Comparison of ENCODE assay signal across 17 cellular contexts in the genomic region with DNA sequence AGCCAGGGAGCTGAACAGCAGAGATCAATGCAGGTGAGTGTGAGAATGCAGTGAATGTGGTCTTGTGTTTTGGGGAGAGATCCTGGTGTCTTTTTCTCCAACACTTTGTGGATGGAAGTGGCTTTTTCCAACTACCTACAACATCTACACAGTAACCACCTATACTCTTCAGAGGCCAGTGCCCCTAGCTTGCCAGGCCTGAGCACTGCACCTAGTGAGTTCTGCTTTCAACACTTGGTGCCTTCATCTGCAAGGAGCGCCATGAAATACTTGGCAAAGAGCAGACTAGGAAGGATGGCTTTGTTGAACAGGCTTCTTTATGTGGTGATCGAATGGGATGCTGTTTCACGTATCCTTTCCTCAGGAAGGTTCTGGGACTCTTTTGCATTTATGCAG.
"Had no signal": no experiment of that assay in that cellular context is flagged by ENCODE, and none has a peak within 500 bp of the region (broad histone marks: within the 10 kb centered on the region; RNA-seq: fewer than 3 reads in every experiment).

No MANE protein-coding gene starts in this region.

- H3K4me1 Mint-ChIP-seq: activated CD4-positive, alpha-beta memory T cell treated with anti-CD3 and anti-CD28 coated beads, Interleukin-2, amount 10 ng/mL, durations not matched to agents 7 days and 5 days; activated CD4-positive, alpha-beta T cell treated with anti-CD3 and anti-CD28 coated beads, Interleukin-2, amount 10 ng/mL, durations not matched to agents 24 days and 14 days; activated naive CD8-positive, alpha-beta T cell treated with anti-CD3 and anti-CD28 coated beads, Interleukin-2, amount 10 ng/mL, durations not matched to agents 7 days and 5 days; stimulated activated naive CD8-positive, alpha-beta T cell treated with anti-CD3 and anti-CD28 coated beads, Interleukin-15, amount 100 ng/mL, for 72 hours had no signal

- H3K4me3 Mint-ChIP-seq: activated CD4-positive, alpha-beta memory T cell treated with anti-CD3 and anti-CD28 coated beads, Interleukin-2, amount 10 ng/mL, durations not matched to agents 7 days and 5 days; activated CD4-positive, alpha-beta T cell treated with anti-CD3 and anti-CD28 coated beads, Interleukin-2, amount 10 ng/mL, durations not matched to agents 24 days and 14 days; activated naive CD4-positive, alpha-beta T cell treated with anti-CD3 and anti-CD28 coated beads for 36 hours; activated naive CD8-positive, alpha-beta T cell treated with anti-CD3 and anti-CD28 coated beads, Interleukin-2, amount 10 ng/mL, durations not matched to agents 7 days and 5 days; activated T-cell treated with anti-CD3 and anti-CD28 coated beads, Interleukin-2, amount 50 U/mL, for 72 hours; natural killer cell treated with Interleukin-12 subunit alpha and Interleukin-12 subunit beta and Interleukin-15 and Interleukin-18, amount 100 ng/mL, for 72 hours; stimulated activated naive CD8-positive, alpha-beta T cell treated with anti-CD3 and anti-CD28 coated beads, Interleukin-15, amount 100 ng/mL, for 72 hours had no signal

- H3K36me3 Mint-ChIP-seq: activated naive CD8-positive, alpha-beta T cell treated with anti-CD3 and anti-CD28 coated beads, Interleukin-2, amount 10 ng/mL, durations not matched to agents 7 days and 5 days; natural killer cell treated with Interleukin-12 subunit alpha and Interleukin-12 subunit beta and Interleukin-15 and Interleukin-18, amount 100 ng/mL, for 72 hours had no signal

- H3K36me3 ChIP-seq: cardiac muscle cell, right lobe of liver, transverse colon had no signal

- DNase-seq: activated CD4-positive, alpha-beta memory T cell treated with anti-CD3 and anti-CD28 coated beads, Interleukin-2, amount 10 ng/mL, durations not matched to agents 7 days and 5 days; activated CD4-positive, alpha-beta T cell treated with anti-CD3 and anti-CD28 coated beads, Interleukin-2, amount 10 ng/mL, durations not matched to agents 24 days and 14 days; activated effector memory CD4-positive, alpha-beta T cell treated with Interleukin-2 at 50 U/mL for 16 hours; activated naive CD4-positive, alpha-beta T cell treated with anti-CD3 and anti-CD28 coated beads for 36 hours; activated naive CD8-positive, alpha-beta T cell treated with anti-CD3 and anti-CD28 coated beads, Interleukin-2, amount 10 ng/mL, durations not matched to agents 7 days and 5 days; activated T-cell treated with anti-CD3 and anti-CD28 coated beads, Interleukin-2, amount 50 U/mL, for 72 hours; amniotic stem cell; foreskin fibroblast; midbrain; right lobe of liver; stimulated activated CD4-positive, alpha-beta T cell treated with anti-CD3 and anti-CD28 coated beads, Interleukin-1b, Interleukin-23, amount 100 ng/mL, for 48 hours; stimulated activated naive CD8-positive, alpha-beta T cell treated with anti-CD3 and anti-CD28 coated beads, Interleukin-15, amount 100 ng/mL, for 72 hours had no signal

- H3K27ac Mint-ChIP-seq: activated CD4-positive, alpha-beta memory T cell treated with anti-CD3 and anti-CD28 coated beads, Interleukin-2, amount 10 ng/mL, durations not matched to agents 7 days and 5 days; activated CD4-positive, alpha-beta T cell treated with anti-CD3 and anti-CD28 coated beads, Interleukin-2, amount 10 ng/mL, durations not matched to agents 24 days and 14 days; activated naive CD4-positive, alpha-beta T cell treated with anti-CD3 and anti-CD28 coated beads for 36 hours; activated naive CD8-positive, alpha-beta T cell treated with anti-CD3 and anti-CD28 coated beads, Interleukin-2, amount 10 ng/mL, durations not matched to agents 7 days and 5 days; activated T-cell treated with anti-CD3 and anti-CD28 coated beads, Interleukin-2, amount 50 U/mL, for 72 hours; natural killer cell treated with Interleukin-12 subunit alpha and Interleukin-12 subunit beta and Interleukin-15 and Interleukin-18, amount 100 ng/mL, for 72 hours; stimulated activated naive CD8-positive, alpha-beta T cell treated with anti-CD3 and anti-CD28 coated beads, Interleukin-15, amount 100 ng/mL, for 72 hours had no signal

- H3K27me3 ChIP-seq: cardiac muscle cell, right lobe of liver, transverse colon had no signal

- H3K9me3 ChIP-seq: right lobe of liver, transverse colon had no signal

- H3K4me1 ChIP-seq: right lobe of liver, transverse colon had no signal

- H3K9me3 Mint-ChIP-seq: activated CD4-positive, alpha-beta memory T cell treated with anti-CD3 and anti-CD28 coated beads, Interleukin-2, amount 10 ng/mL, durations not matched to agents 7 days and 5 days; activated CD4-positive, alpha-beta T cell treated with anti-CD3 and anti-CD28 coated beads, Interleukin-2, amount 10 ng/mL, durations not matched to agents 24 days and 14 days; activated naive CD4-positive, alpha-beta T cell treated with anti-CD3 and anti-CD28 coated beads for 36 hours; activated naive CD8-positive, alpha-beta T cell treated with anti-CD3 and anti-CD28 coated beads, Interleukin-2, amount 10 ng/mL, durations not matched to agents 7 days and 5 days; activated T-cell treated with anti-CD3 and anti-CD28 coated beads, Interleukin-2, amount 50 U/mL, for 72 hours; natural killer cell treated with Interleukin-12 subunit alpha and Interleukin-12 subunit beta and Interleukin-15 and Interleukin-18, amount 100 ng/mL, for 72 hours; stimulated activated naive CD8-positive, alpha-beta T cell treated with anti-CD3 and anti-CD28 coated beads, Interleukin-15, amount 100 ng/mL, for 72 hours had no signal

- H3K4me3 ChIP-seq: cardiac muscle cell, right lobe of liver, transverse colon had no signal

- ATAC-seq: activated CD4-positive, CD25-positive, alpha-beta regulatory T cell treated with anti-CD3 and anti-CD28 coated beads, Interleukin-2, amount 50 U/mL, for 24 hours; activated T-cell treated with anti-CD3 and anti-CD28 coated beads, Interleukin-2, amount 50 U/mL, for 72 hours; left lobe of liver; right lobe of liver; stimulated activated naive CD8-positive, alpha-beta T cell treated with anti-CD3 and anti-CD28 coated beads, Interleukin-15, amount 100 ng/mL, for 72 hours had no signal

- H3K27ac ChIP-seq: cardiac muscle cell, right lobe of liver, transverse colon had no signal
